In genomic region chr12:12810507-12811143, GRCh38 we compare ENCODE assay signal across 17 cellular contexts. TPM values are rescaled to one million over a fixed set of nuclear protein-coding genes. Genes with fewer than 3 reads are reported as not detected.
DNase-seq lines count a peak whose midpoint lies in the region; ATAC-seq and TF ChIP-seq lines count a peak whose summit lies in the region.
"Had no signal": no experiment of that assay in that cellular context is flagged by ENCODE, and none has a peak within 500 bp of the region (broad histone marks: within the 10 kb centered on the region; RNA-seq: fewer than 3 reads in every experiment).

No MANE protein-coding gene starts in this region.

- H2AFZ ChIP-seq in GM23338 = peak overlapping the region; percentile 38; the same call in 1 of the 2 replicates
- H2AFZ ChIP-seq: GM23248 had no signal

- no peak for TF ChIP-seq EP300 in stomach (IDR thresholded peaks at IDR 0.05)
- no peak for TF ChIP-seq EP300 in ovary (IDR thresholded peaks at IDR 0.05)

- H3K9me3 ChIP-seq in WERI-Rb-1 (ENCODE audit: severe bottlenecking) (no peaks in the 10 kb centered on the region), stomach (no peaks in the 10 kb centered on the region), ovary (no peaks in the 10 kb centered on the region)
- H3K9me3 ChIP-seq: neutrophil, sigmoid colon had no signal

- intact Hi-C loops in stomach (cut with DNase I; ENCODE audit: low total_unique reads) = no loop called here
- intact Hi-C loops in ovary (cut with DNase I) = no loop called here

- no peaks in the 10 kb centered on the region for H3F3A ChIP-seq in GM23338 (replicated peaks; ENCODE audit: low read depth)

- H3K27ac Mint-ChIP-seq in activated naive CD8-positive, alpha-beta T cell = peak overlapping the region; percentile 22
- H3K27ac Mint-ChIP-seq in activated naive CD8-positive, alpha-beta T cell treated with anti-CD3 and anti-CD28 coated beads for 36 hours = no peak overlapping the region
- no peak overlapping the region for H3K27ac Mint-ChIP-seq in GM23338

- TF ChIP-seq CTCF in GM23338 (conservative IDR thresholded peaks at IDR 0.05; ENCODE audit: low read depth in 2 of 2) (no peak), WERI-Rb-1 (IDR thresholded peaks at IDR 0.05; ENCODE audit: low read depth, low read length) (no peak), stomach (IDR thresholded peaks at IDR 0.05) (peak in 1 of 7 experiments; percentile 6), ovary (IDR thresholded peaks at IDR 0.05) (no peak)

- H4K20me1 ChIP-seq in GM23338 (replicated peaks; ENCODE audit: insufficient read depth) = peaks cover 8% of the 10 kb centered on the region

- H3K9me3 Mint-ChIP-seq in activated naive CD8-positive, alpha-beta T cell (ENCODE audit: low read depth) = no peaks in the 10 kb centered on the region
- no peaks in the 10 kb centered on the region for H3K9me3 Mint-ChIP-seq in activated naive CD8-positive, alpha-beta T cell treated with anti-CD3 and anti-CD28 coated beads for 36 hours
- no peaks in the 10 kb centered on the region for H3K9me3 Mint-ChIP-seq in GM23338

- H3K36me3 ChIP-seq in GM23338 (ENCODE audit: insufficient read depth) (peaks cover 4% of the 10 kb centered on the region; the same call in 1 of the 2 replicates), WERI-Rb-1 (peaks cover 2% of the 10 kb centered on the region; the same call in 1 of the 2 replicates), stomach (peaks cover 0 to 6% (median 2%) of the 10 kb centered on the region in 4 donors), ovary (no peaks in the 10 kb centered on the region)
- H3K36me3 ChIP-seq: neutrophil had no signal

- no peak overlapping the region for H3K4me3 Mint-ChIP-seq in activated naive CD8-positive, alpha-beta T cell
- no peak overlapping the region for H3K4me3 Mint-ChIP-seq in activated naive CD8-positive, alpha-beta T cell treated with anti-CD3 and anti-CD28 coated beads for 36 hours
- no peak overlapping the region for H3K4me3 Mint-ChIP-seq in GM23338
- H3K4me3 Mint-ChIP-seq: T-helper 17 cell had no signal

- TF ChIP-seq POLR2A in stomach (IDR thresholded peaks at IDR 0.05) = no peak
- TF ChIP-seq POLR2A in ovary (IDR thresholded peaks at IDR 0.05) = no peak

- H3K27ac ChIP-seq in GM23338 (ENCODE audit: low read depth) = no peak overlapping the region
- no peak overlapping the region for H3K27ac ChIP-seq in WERI-Rb-1
- H3K27ac ChIP-seq in stomach = peak overlapping the region in 4 of 5 donors; percentile 30 to 75 (median 56)
- H3K27ac ChIP-seq in ovary = no peak overlapping the region
- H3K27ac ChIP-seq: GM23248, neutrophil, sigmoid colon had no signal

- no peak for ATAC-seq in GM23338
- ATAC-seq: T-helper 17 cell had no signal

- DNase-seq in activated naive CD8-positive, alpha-beta T cell treated with anti-CD3 and anti-CD28 coated beads for 36 hours = no peak
- DNase-seq in GM23338 (ENCODE audit: low spot score) (peak; percentile 36), WERI-Rb-1 (peak; percentile 34), stomach (no peak), iPS-NIHi7 (ENCODE audit: extremely low spot score) (no peak), ovary (no peak)
- DNase-seq: activated CD8-positive, alpha-beta memory T cell treated with anti-CD3 and anti-CD28 coated beads, Interleukin-2, amount 50 U/mL, for 48 hours; activated gamma-delta T cell treated with Interleukin-2 at 50 U/mL for 16 hours; DMS 273 treated with DMSO at 0.1 percent for 48 hours; GM23248; kidney; NCI-H2227 treated with DMSO at 0.1 percent for 48 hours; SIG-M5; sigmoid colon; T-helper 17 cell had no signal

- peaks cover 68% of the 10 kb centered on the region for H3K4me1 Mint-ChIP-seq in activated naive CD8-positive, alpha-beta T cell (ENCODE audit: low read depth)
- H3K4me1 Mint-ChIP-seq in activated naive CD8-positive, alpha-beta T cell treated with anti-CD3 and anti-CD28 coated beads for 36 hours = peaks cover 50% of the 10 kb centered on the region
- H3K4me1 Mint-ChIP-seq in GM23338 = peaks cover 10% of the 10 kb centered on the region

- H3K27me3 Mint-ChIP-seq in activated naive CD8-positive, alpha-beta T cell = no peaks in the 10 kb centered on the region
- H3K27me3 Mint-ChIP-seq in activated naive CD8-positive, alpha-beta T cell treated with anti-CD3 and anti-CD28 coated beads for 36 hours = no peaks in the 10 kb centered on the region
- peaks cover 3% of the 10 kb centered on the region for H3K27me3 Mint-ChIP-seq in GM23338 (ENCODE audit: insufficient read depth, low read depth, poor library complexity)
- H3K27me3 Mint-ChIP-seq: T-helper 17 cell had no signal

- H3K4me1 ChIP-seq in GM23338 (ENCODE audit: insufficient read depth) (peaks cover 9% of the 10 kb centered on the region), stomach (peaks cover 10 to 66% (median 30%) of the 10 kb centered on the region in 4 donors), ovary (ENCODE audit: insufficient read depth) (peaks cover 12% of the 10 kb centered on the region)

- peaks cover 24% of the 10 kb centered on the region for H3K79me2 ChIP-seq in GM23338 (replicated peaks; ENCODE audit: insufficient read depth)

- peaks cover 5% of the 10 kb centered on the region for H3K36me3 Mint-ChIP-seq in activated naive CD8-positive, alpha-beta T cell
- peaks cover 21% of the 10 kb centered on the region for H3K36me3 Mint-ChIP-seq in activated naive CD8-positive, alpha-beta T cell treated with anti-CD3 and anti-CD28 coated beads for 36 hours
- peaks cover 8% of the 10 kb centered on the region for H3K36me3 Mint-ChIP-seq in GM23338 (ENCODE audit: low read depth)

- H3K27me3 ChIP-seq in GM23338 (ENCODE audit: insufficient read depth) (no peaks in the 10 kb centered on the region), WERI-Rb-1 (ENCODE audit: insufficient read depth, low read depth, severe bottlenecking) (no peaks in the 10 kb centered on the region), stomach (no peaks in the 10 kb centered on the region), ovary (no peaks in the 10 kb centered on the region)
- H3K27me3 ChIP-seq: neutrophil, sigmoid colon had no signal

- WGBS in stomach, 5 donors = 41 to 62% (median 44%) methylated on average over 12 of the region's 12 CpGs
- 69 to 77% (median 74%) methylated on average over 12 of the region's 12 CpGs for WGBS in ovary, 3 donors

- H3K4me3 ChIP-seq in GM23338 (no peak overlapping the region), WERI-Rb-1 (ENCODE audit: low read depth, low read length) (no peak overlapping the region), stomach (no peak overlapping the region), ovary (no peak overlapping the region)
- H3K4me3 ChIP-seq: GM23248, sigmoid colon had no signal

- no peaks in the 10 kb centered on the region for H3K9me2 ChIP-seq in GM23338 (ENCODE audit: insufficient read depth)

- no peak overlapping the region for H3K4me2 ChIP-seq in GM23338

TF ChIP-seq in GM23338, 12 proteins besides CTCF, POLR2A, EP300 and RAD21 (continues in another document):
- TF ChIP-seq EZH2 (IDR thresholded peaks at IDR 0.05; ENCODE audit: low read depth, unreplicated experiment) (no peak), CREB1 (CRISPR knock-in tag; IDR thresholded peaks at IDR 0.05; ENCODE audit: low read depth) (no peak), ETS1 (IDR thresholded peaks at IDR 0.05) (no peak), ZNF114 (CRISPR knock-in tag; IDR thresholded peaks at IDR 0.05) (no peak)

RNA-seq across cellular contexts. Expression of gene DDX47, which starts 2.5 kb away (rescaled TPM):
- 100 to 1,000 TPM in 1 of 2 experiments, 10 to 100 TPM in 1; 98.5 to 107 TPM for total RNA-seq in activated naive CD8-positive, alpha-beta T cell treated with anti-CD3 and anti-CD28 coated beads for 36 hours
- 90.8 and 98.0 TPM in 2 replicates for total RNA-seq in GM23338 (2014; rRNA removed; shearing (Covaris generic))
- 41.6 and 54.0 TPM in 2 replicates for polyA plus RNA-seq in GM23338 (2016; fragmentation: Nextera tagmentation; extraction: Ambion mirVana)
- 100 to 1,000 TPM in 1 of 5 donors, 10 to 100 TPM in 3, 1 to 10 TPM in 1; 9.6 to 108 (median 21.4) TPM for total RNA-seq in stomach
- polyA plus RNA-seq in stomach = 10 to 100 TPM; 31.0 to 37.9 (median 32.6) TPM
- total RNA-seq in ovary = 10 to 100 TPM; 45.6 to 59.8 (median 52.3) TPM
- polyA plus RNA-seq in ovary = 10 to 100 TPM; 38.6 to 71.7 TPM

RNA-seq across cellular contexts. Expression of gene APOLD1, which starts 25.2 kb away (rescaled TPM):
- 1 to 10 TPM; 2.3 to 3.1 TPM for total RNA-seq in activated naive CD8-positive, alpha-beta T cell treated with anti-CD3 and anti-CD28 coated beads for 36 hours
- total RNA-seq in GM23338 (2014; rRNA removed; shearing (Covaris generic)) = 0.43 and 0.94 TPM in 2 replicates
- polyA plus RNA-seq in GM23338 (2016; fragmentation: Nextera tagmentation; extraction: Ambion mirVana) (1.8 TPM in 2 replicates), stomach (1 to 10 TPM; 1.9 to 5.4 (median 4.4) TPM), ovary (1 to 10 TPM; 6.1 to 7.3 TPM)
- total RNA-seq in stomach (100 to 1,000 TPM in 1 of 5 donors, 10 to 100 TPM in 2, 1 to 10 TPM in 1, under 1 TPM in 1; 0.29 to 119 (median 21.0) TPM), ovary (10 to 100 TPM in 4 of 7 donors, 1 to 10 TPM in 3; 2.7 to 20.7 (median 10.0) TPM)

Comparison
In these comparisons a context has a peak if more than half of its experiments do, and no peak if none do; other contexts are left out.
1. DNase-seq: peak in GM23338 (single experiment) and WERI-Rb-1 (single experiment); none in activated naive CD8-positive, alpha-beta T cell treated with anti-CD3 and anti-CD28 coated beads for 36 hours (single experiment), stomach (single experiment), iPS-NIHi7 (single experiment) and ovary (0 of 5).
2. H3K27ac ChIP-seq: peak in stomach (4 of 5); none in GM23338 (single experiment), WERI-Rb-1 (single experiment) and ovary (0 of 2).